24 cellular contexts compared by ENCODE assay signal in the genomic region with DNA sequence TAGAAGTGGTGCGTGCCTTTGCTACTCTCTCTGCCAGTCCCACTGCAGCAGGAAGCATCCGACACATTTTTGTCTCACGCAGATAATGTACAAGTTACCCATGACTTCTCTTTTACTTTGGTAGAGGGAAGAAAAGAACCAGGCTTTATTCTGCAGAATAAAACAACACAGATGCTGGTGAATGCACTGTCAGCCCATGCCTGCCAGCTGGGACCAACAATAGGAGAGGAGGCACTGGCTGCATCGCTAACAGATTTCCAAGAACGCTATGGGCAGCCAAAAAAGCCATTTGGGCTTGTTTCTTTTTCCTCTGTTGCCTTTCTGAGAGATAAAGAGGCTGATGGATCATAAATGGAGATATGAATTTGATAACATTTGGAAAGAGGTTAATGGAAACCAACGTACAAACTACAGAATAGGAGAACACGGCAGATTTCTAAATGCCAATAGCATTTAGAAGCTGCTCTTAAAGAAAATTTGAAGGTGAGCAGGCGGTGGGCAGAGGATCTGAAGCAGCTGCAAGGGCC. TPM values are rescaled to one million over a fixed set of nuclear protein-coding genes. Genes with fewer than 3 reads are reported as not detected.
DNase-seq lines count a peak whose midpoint lies in the region; ATAC-seq and TF ChIP-seq lines count a peak whose summit lies in the region.
"Had no signal": no experiment of that assay in that cellular context is flagged by ENCODE, and none has a peak within 500 bp of the region (broad histone marks: within the 10 kb centered on the region; RNA-seq: fewer than 3 reads in every experiment).

No MANE protein-coding gene starts in this region.

- H3K36me3 ChIP-seq in Loucy (ENCODE audit: insufficient read depth, low read length) (no peaks in the 10 kb centered on the region), lower lobe of right lung (no peaks in the 10 kb centered on the region)
- H3K36me3 ChIP-seq: BLaER1 treated with 17β-estradiol and CSF1 and Interleukin-3, amounts not matched to agents 10 nM and 100 nM; Peyer's patch had no signal

- no peaks in the 10 kb centered on the region for H3K79me2 ChIP-seq in Loucy (ENCODE audit: insufficient read depth, low read length)

- peak overlapping the region; percentile 5 for H3K4me2 ChIP-seq in Loucy (ENCODE audit: low read depth, low read length, poor library complexity, severe bottlenecking)
- H3K4me2 ChIP-seq: BLaER1 treated with 17β-estradiol and CSF1 and Interleukin-3, amounts not matched to agents 10 nM and 100 nM had no signal

- H3K9me3 ChIP-seq in Loucy (ENCODE audit: insufficient read depth, low read depth, low read length), result no peaks in the 10 kb centered on the region
- H3K9me3 ChIP-seq in lower lobe of right lung, result no peaks in the 10 kb centered on the region
- H3K9me3 ChIP-seq: Peyer's patch had no signal

- TF ChIP-seq CTCF in Loucy (conservative IDR thresholded peaks at IDR 0.05; ENCODE audit: low read length) (no peak), lower lobe of right lung (IDR thresholded peaks at IDR 0.05) (no peak)

- H4K20me1 ChIP-seq in Loucy (ENCODE audit: insufficient read depth, low read length, poor library complexity, severe bottlenecking), result no peaks in the 10 kb centered on the region
- H4K20me1 ChIP-seq: BLaER1 treated with 17β-estradiol and CSF1 and Interleukin-3, amounts not matched to agents 10 nM and 100 nM had no signal

- DNase-seq in midbrain (lab: John Stamatoyannopoulos, UW) (peak; percentile 12), substantia nigra (lab: John Stamatoyannopoulos, UW) (peak in 4 of 49 donors; percentile 4 to 25 (median 8)), DMS153 (lab: John Stamatoyannopoulos, UW) (no peak), lower lobe of right lung (no peak), NOMO-1 (lab: John Stamatoyannopoulos, UW; ENCODE audit: unreplicated experiment in 2 of 2) (no peak)
- DNase-seq: CD4-positive, alpha-beta memory T cell; H7; HFFc6; NCI-H1092; NCI-H1436; NCI-H187 treated with DMSO at 0.1 percent for 48 hours; NCI-H2107; NCI-H2227 treated with DMSO at 0.1 percent for 48 hours; NCI-H524; NCI-H774; NK-92 treated with Interleukin-12 subunit alpha and Interleukin-12 subunit beta, amount 100 ng/mL, for 24 hours; Peyer's patch had no signal

- peak overlapping the region; percentile 32; the same call in 1 of the 2 replicates for H2AFZ ChIP-seq in Loucy (ENCODE audit: low read length)

- no peaks in the 10 kb centered on the region for H3K9me2 ChIP-seq in Loucy (replicated peaks; ENCODE audit: low read depth, low read length)

- H3K27me3 ChIP-seq in Loucy (ENCODE audit: insufficient read depth, low read length, poor library complexity, severe bottlenecking) (no peaks in the 10 kb centered on the region), lower lobe of right lung (ENCODE audit: low read depth) (peaks cover 5% of the 10 kb centered on the region)
- H3K27me3 ChIP-seq: BLaER1 treated with 17β-estradiol and CSF1 and Interleukin-3, amounts not matched to agents 10 nM and 100 nM; Peyer's patch had no signal

- no peak overlapping the region for H3K9ac ChIP-seq in Loucy (ENCODE audit: low read depth, low read length, poor library complexity, severe bottlenecking)
- H3K9ac ChIP-seq: BLaER1 treated with 17β-estradiol and CSF1 and Interleukin-3, amounts not matched to agents 10 nM and 100 nM had no signal

- H3F3A ChIP-seq in Loucy (ENCODE audit: low read depth), result no peaks in the 10 kb centered on the region

- H3K27ac ChIP-seq in angular gyrus (ENCODE audit: low read depth, low read length) (peak overlapping the region; percentile 34), substantia nigra (ENCODE audit: low read depth, low read length, poor library complexity, severe bottlenecking) (peak overlapping the region; percentile 49), lower lobe of right lung (no peak overlapping the region)
- H3K27ac ChIP-seq: BLaER1 treated with 17β-estradiol and CSF1 and Interleukin-3, amounts not matched to agents 10 nM and 100 nM; HL-60; Peyer's patch had no signal

- intact Hi-C loops in lower lobe of right lung (cut with DNase I), result no loop called here

- ATAC-seq in lower lobe of right lung, result no peak
- ATAC-seq: K562 had no signal

- H3K4me1 ChIP-seq in Loucy (ENCODE audit: insufficient read depth, low read length, poor library complexity, severe bottlenecking) (peaks cover 46% of the 10 kb centered on the region), lower lobe of right lung (no peaks in the 10 kb centered on the region)
- H3K4me1 ChIP-seq: Peyer's patch had no signal

- H3K4me3 ChIP-seq in Loucy (ENCODE audit: low read length, poor library complexity, severe bottlenecking) (no peak overlapping the region), lower lobe of right lung (no peak overlapping the region)
- H3K4me3 ChIP-seq: BLaER1 treated with 17β-estradiol and CSF1 and Interleukin-3, amounts not matched to agents 10 nM and 100 nM; K562; Peyer's patch had no signal

RNA-seq across cellular contexts. Expression of a gene that starts 47.5 kb away (rescaled TPM):
- total RNA-seq in lower lobe of right lung, result 322 TPM
- total RNA-seq: A673; CD4-positive, alpha-beta memory T cell; HT-29 had no signal
